13 cellular contexts compared by ENCODE assay signal in genomic region chr16:75401697-75402096, GRCh38. TPM values are rescaled to one million over a fixed set of nuclear protein-coding genes. Genes with fewer than 3 reads are reported as not detected.
DNase-seq lines count a peak whose midpoint lies in the region; ATAC-seq and TF ChIP-seq lines count a peak whose summit lies in the region.
"Had no signal": no experiment of that assay in that cellular context is flagged by ENCODE, and none has a peak within 500 bp of the region (broad histone marks: within the 10 kb centered on the region; RNA-seq: fewer than 3 reads in every experiment).

No MANE protein-coding gene starts in this region.

- H3K27me3 Mint-ChIP-seq in nephron (ENCODE audit: low read depth) (no peaks in the 10 kb centered on the region), Caco-2 (ENCODE audit: insufficient read depth, unreplicated experiment) (no peaks in the 10 kb centered on the region)
- H3K27me3 Mint-ChIP-seq: B cell had no signal

- no peak for TF ChIP-seq EP300 in upper lobe of left lung (IDR thresholded peaks at IDR 0.05)

- no peaks in the 10 kb centered on the region for H3K27me3 ChIP-seq in left ventricle myocardium inferior (ENCODE audit: low read depth)
- H3K27me3 ChIP-seq in colonic mucosa, result no peaks in the 10 kb centered on the region
- no peaks in the 10 kb centered on the region for H3K27me3 ChIP-seq in upper lobe of left lung
- no peaks in the 10 kb centered on the region for H3K27me3 ChIP-seq in Caco-2 (replicated peaks; ENCODE audit: control insufficient read depth, insufficient read depth, low read length)

- H3K9me3 ChIP-seq in left ventricle myocardium inferior (replicated peaks) (no peaks in the 10 kb centered on the region), colonic mucosa (no peaks in the 10 kb centered on the region), upper lobe of left lung (no peaks in the 10 kb centered on the region), Caco-2 (no peaks in the 10 kb centered on the region)

- H3K4me1 ChIP-seq in left ventricle myocardium inferior (peaks cover 32% of the 10 kb centered on the region), colonic mucosa (no peaks in the 10 kb centered on the region), upper lobe of left lung (peaks cover 10 to 12% (median 11%) of the 10 kb centered on the region in 4 donors), Caco-2 (no peaks in the 10 kb centered on the region)

- intact Hi-C loops in left ventricle myocardium inferior (cut with micrococcal nuclease) (no loop called here), left cardiac atrium (cut with DNase I) (loop anchor here (1.0 to 10.0 kb wide), 2 partner anchors 197 to 202 kb away; partner anchors contain the start of gene CTRB2 (in 1 of the 2)), colonic mucosa (cut with DNase I) (no loop called here), Caco-2 (cut with micrococcal nuclease; ENCODE audit: unreplicated experiment) (no loop called here)

- POLR2A ChIA-PET in Caco-2 (lab: Charles Lee), result interaction anchor here (0.7 kb wide), 1 partner anchor 274 kb away, joined by 6 read pairs; no protein-coding TSS in a partner anchor

- no peak overlapping the region for H3K4me3 Mint-ChIP-seq in nephron
- no peak overlapping the region for H3K4me3 Mint-ChIP-seq in Caco-2 (ENCODE audit: unreplicated experiment)
- H3K4me3 Mint-ChIP-seq: B cell had no signal

- peak overlapping the region in 1 of 2 donors; percentile 44 for H3K9ac ChIP-seq in colonic mucosa (ENCODE audit: low read depth in 2 of 2, low read length in 2 of 2)

- H3K4me1 Mint-ChIP-seq in nephron (peaks cover 8% of the 10 kb centered on the region), Caco-2 (ENCODE audit: low read depth, unreplicated experiment) (no peaks in the 10 kb centered on the region)
- H3K4me1 Mint-ChIP-seq: B cell had no signal

- BruUV-seq in Caco-2 (replicated peaks; lab: Mats Ljungman, UMichigan), result no TSS peak

- TF ChIP-seq POLR2A in upper lobe of left lung (IDR thresholded peaks at IDR 0.05), result no peak

- ATAC-seq in left cardiac atrium, result no peak
- ATAC-seq in upper lobe of left lung (ENCODE audit: low FRiP score in 2 of 2), result no peak

- DNase-seq in left ventricle myocardium inferior (no peak), left cardiac atrium (no peak), colonic mucosa (no peak), upper lobe of left lung (no peak), Caco-2 (no peak), GOT3 (lab: John Stamatoyannopoulos, UW) (no peak), EL (no peak)
- DNase-seq: DMS79; effector CD8-positive, alpha-beta T cell; NCI-H1105; NCI-H510A had no signal

- H3K27ac Mint-ChIP-seq in nephron (peak overlapping the region in 2 of 3 experiments; percentile 14 to 37), Caco-2 (ENCODE audit: unreplicated experiment) (no peak overlapping the region)
- H3K27ac Mint-ChIP-seq: B cell had no signal

- H3K36me3 Mint-ChIP-seq in nephron (ENCODE audit: low read depth) (peaks cover 11% of the 10 kb centered on the region), Caco-2 (ENCODE audit: insufficient read depth, unreplicated experiment) (peaks cover 22% of the 10 kb centered on the region)

- H3K9me3 Mint-ChIP-seq in nephron (no peaks in the 10 kb centered on the region), Caco-2 (ENCODE audit: unreplicated experiment) (no peaks in the 10 kb centered on the region)

- no peak overlapping the region for H3K4me3 ChIP-seq in left ventricle myocardium inferior
- no peak overlapping the region for H3K4me3 ChIP-seq in colonic mucosa
- no peak overlapping the region for H3K4me3 ChIP-seq in upper lobe of left lung
- H3K4me3 ChIP-seq in Caco-2 (ENCODE audit: low read depth, low read length), result no peak overlapping the region

- CTCF ChIA-PET in Caco-2 (lab: Charles Lee), result interaction anchor here (0.6 to 1.5 kb wide), 4 partner anchors 16 to 539 kb away, joined by 3 to 5 read pairs (median 4); no protein-coding TSS in a partner anchor

- H3K36me3 ChIP-seq in left ventricle myocardium inferior (peaks cover 10% of the 10 kb centered on the region), colonic mucosa (no peaks in the 10 kb centered on the region), upper lobe of left lung (peaks cover 0 to 10% (median under 1%) of the 10 kb centered on the region in 4 donors), Caco-2 (ENCODE audit: control insufficient read depth, insufficient read depth, low read length) (peaks cover 4% of the 10 kb centered on the region; the same call in 1 of the 2 replicates)

- H3K27ac ChIP-seq in left ventricle myocardium inferior (replicated peaks) (peak overlapping the region; percentile 76), colonic mucosa (peak overlapping the region; percentile 72), upper lobe of left lung (peak overlapping the region in 3 of 4 donors; percentile 42 to 67 (median 44))

- TF ChIP-seq CTCF in left ventricle myocardium inferior (IDR thresholded peaks at IDR 0.05; ENCODE audit: borderline replicate concordance) (no peak), colonic mucosa (IDR thresholded peaks at IDR 0.05) (no peak), nephron (IDR thresholded peaks at IDR 0.05; ENCODE audit: unreplicated experiment in 3 of 3) (no peak), upper lobe of left lung (IDR thresholded peaks at IDR 0.05) (no peak), Caco-2 (IDR thresholded peaks at IDR 0.05; ENCODE audit: insufficient read depth in 1 of 2, low read depth in 1 of 2, low read length in 1 of 2, severe bottlenecking in 1 of 2, unreplicated experiment in 1 of 2) (no peak)

RNA-seq across cellular contexts. Expression of gene CFDP1, which starts 31.6 kb away (rescaled TPM):
- total RNA-seq in left ventricle myocardium inferior (24.9 TPM), left cardiac atrium (10 to 100 TPM; 31.3 to 32.7 TPM), colonic mucosa (10 to 100 TPM; 61.6 to 75.8 TPM), upper lobe of left lung (100 to 1,000 TPM in 1 of 6 donors, 10 to 100 TPM in 5; 36.8 to 185 (median 50.6) TPM), Caco-2 (2022) (71.6 and 77.6 TPM in 2 replicates)

Comparison
In these comparisons a context has a peak if more than half of its experiments do, and no peak if none do; other contexts are left out.
1. intact Hi-C loops: an anchor here in left cardiac atrium (1.0 to 10.0 kb wide); none called in left ventricle myocardium inferior, colonic mucosa and Caco-2.